ENCODE assay signal across 8 cellular contexts in genomic region chr11:7986768-7987559, GRCh38. TPM values are rescaled to one million over a fixed set of nuclear protein-coding genes. Genes with fewer than 3 reads are reported as not detected.
DNase-seq lines count a peak whose midpoint lies in the region; ATAC-seq and TF ChIP-seq lines count a peak whose summit lies in the region.

A gene with protein sequence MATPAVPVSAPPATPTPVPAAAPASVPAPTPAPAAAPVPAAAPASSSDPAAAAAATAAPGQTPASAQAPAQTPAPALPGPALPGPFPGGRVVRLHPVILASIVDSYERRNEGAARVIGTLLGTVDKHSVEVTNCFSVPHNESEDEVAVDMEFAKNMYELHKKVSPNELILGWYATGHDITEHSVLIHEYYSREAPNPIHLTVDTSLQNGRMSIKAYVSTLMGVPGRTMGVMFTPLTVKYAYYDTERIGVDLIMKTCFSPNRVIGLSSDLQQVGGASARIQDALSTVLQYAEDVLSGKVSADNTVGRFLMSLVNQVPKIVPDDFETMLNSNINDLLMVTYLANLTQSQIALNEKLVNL (plus strand): TSS chr11:7987337. CDS start chr11:7987353, 16 bp downstream.

- H4K20me1 ChIP-seq in BLaER1 = peaks cover 39% of the 10 kb centered on the region

- H3K9ac ChIP-seq in BLaER1 (peak within 1 kb of the TSS; percentile 87), colonic mucosa (ENCODE audit: low read depth in 2 of 2, low read length in 2 of 2) (peak within 1 kb of the TSS; percentile 31 to 70)

- peak within 1 kb of the TSS; percentile 94 for H3K4me2 ChIP-seq in BLaER1

- no peaks in the 10 kb centered on the region for H3K27me3 ChIP-seq in BLaER1
- H3K27me3 ChIP-seq in colonic mucosa = no peaks in the 10 kb centered on the region
- no peaks in the 10 kb centered on the region for H3K27me3 ChIP-seq in layer of hippocampus (ENCODE audit: control insufficient read depth, insufficient read depth, low read length)

- peak within 1 kb of the TSS; percentile 80 for H3K4me3 ChIP-seq in BLaER1
- H3K4me3 ChIP-seq in colonic mucosa = peak within 1 kb of the TSS; percentile 90

- peak; percentile 99 for DNase-seq in NCI-H526 (lab: John Stamatoyannopoulos, UW)
- peak; percentile 91 for DNase-seq in activated CD4-positive, alpha-beta T cell treated with anti-CD3 and anti-CD28 coated beads for 48 hours
- DNase-seq in colonic mucosa = peak; percentile 96
- peak; percentile 65 to 87 for DNase-seq in stimulated activated CD4-positive, alpha-beta T cell treated with anti-CD3 and anti-CD28 coated beads, Interleukin-1b, Interleukin-23, amount 100 ng/mL, for 4 hours (ENCODE audit: low read depth in 2 of 2)

- peaks cover 34% of the 10 kb centered on the region for H3K36me3 ChIP-seq in BLaER1
- H3K36me3 ChIP-seq in colonic mucosa = no peaks in the 10 kb centered on the region

- peak within 1 kb of the TSS; percentile 90 for H3K27ac ChIP-seq in BLaER1
- H3K27ac ChIP-seq in colonic mucosa = peak within 1 kb of the TSS; percentile 65
- H3K27ac ChIP-seq in layer of hippocampus (ENCODE audit: low read depth, low read length) = peak within 1 kb of the TSS; percentile 68

- H3K4me1 ChIP-seq in BLaER1 (peaks cover 53% of the 10 kb centered on the region), colonic mucosa (peaks cover 12% of the 10 kb centered on the region)

- peak; percentile 83 for TF ChIP-seq CTCF in colonic mucosa (IDR thresholded peaks at IDR 0.05)

- intact Hi-C loops in colonic mucosa (cut with DNase I) = loop anchor here (2.0 kb wide), 1 partner anchor 96 kb away; no protein-coding TSS in a partner anchor

- H3K9me3 ChIP-seq in BLaER1 (no peaks in the 10 kb centered on the region), colonic mucosa (no peaks in the 10 kb centered on the region)

- ATAC-seq in GM19324 (IDR thresholded peaks at IDR 0.05; ENCODE audit: low FRiP score, unreplicated experiment) (peak; percentile 96), HG03469 (IDR thresholded peaks at IDR 0.05; ENCODE audit: unreplicated experiment) (peak; percentile 93)

RNA-seq across cellular contexts. Expression of the gene that starts here (rescaled TPM):
- 100 to 1,000 TPM; 229 to 242 TPM for total RNA-seq in colonic mucosa

Comparison
In these comparisons a context has a peak if more than half of its experiments do, and no peak if none do; other contexts are left out.
1. Peak in every context shown above with its lines: DNase-seq, ATAC-seq, H3K4me3 ChIP-seq and H3K27ac ChIP-seq.